In the genomic region with DNA sequence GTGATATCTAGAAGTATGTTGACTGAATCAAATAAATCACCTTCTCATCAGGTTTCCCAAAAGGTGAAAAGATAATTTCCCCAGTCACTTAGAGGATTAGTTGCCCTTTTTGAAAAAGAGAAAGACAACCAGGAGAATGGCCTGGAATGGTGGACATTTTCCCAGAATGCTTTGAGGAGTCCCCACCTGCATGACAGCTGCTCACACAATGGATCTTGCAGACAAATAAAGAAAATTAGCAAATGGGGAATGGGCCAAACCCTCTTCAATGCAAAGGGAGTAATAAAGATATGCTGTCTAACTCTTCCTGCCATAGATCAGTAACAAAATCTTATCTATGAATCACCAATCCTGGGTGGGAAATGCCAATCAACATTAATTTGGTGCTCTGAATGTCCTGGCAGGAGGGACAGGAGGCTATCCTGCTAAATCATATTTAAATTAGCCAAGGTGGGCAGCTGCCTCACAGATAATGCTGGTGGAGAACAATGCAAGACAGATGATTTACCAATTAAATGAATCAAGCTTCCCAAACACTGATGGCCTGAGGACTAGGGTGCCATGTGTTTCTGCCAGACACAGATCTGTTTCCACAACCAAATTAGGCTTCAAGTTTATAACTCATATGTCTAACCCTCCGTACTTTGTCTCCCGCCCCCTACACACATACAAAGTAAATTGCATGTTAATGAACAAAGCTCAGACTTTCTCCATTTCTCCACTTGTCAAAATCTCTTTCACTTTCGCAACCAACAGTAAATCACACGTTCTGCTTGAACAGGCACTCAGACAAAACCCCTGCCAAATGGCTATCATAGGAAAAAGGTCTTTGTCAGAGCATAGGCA, we compare ENCODE assay signal across 9 cellular contexts.
DNase-seq lines count a peak whose midpoint lies in the region; ATAC-seq and TF ChIP-seq lines count a peak whose summit lies in the region.
"Had no signal": no experiment of that assay in that cellular context is flagged by ENCODE, and none has a peak within 500 bp of the region (broad histone marks: within the 10 kb centered on the region; RNA-seq: fewer than 3 reads in every experiment).

No MANE protein-coding gene starts in this region.

- CTCF ChIA-PET in CD8-positive, alpha-beta memory T cell (lab: Charles Lee): no interaction called here

- no peaks in the 10 kb centered on the region for H3K36me3 ChIP-seq in CD8-positive, alpha-beta memory T cell (ENCODE audit: insufficient read depth, low read length)
- H3K36me3 ChIP-seq in neuronal stem cell (replicated peaks in 1 of 2; ENCODE audit: control insufficient read depth in 2 of 2, insufficient read depth in 2 of 2, low read length in 2 of 2) (no peaks in the 10 kb centered on the region), ascending aorta (no peaks in the 10 kb centered on the region)
- H3K36me3 ChIP-seq: right lobe of liver had no signal

- no peak overlapping the region for H3K23ac ChIP-seq in neuronal stem cell (ENCODE audit: low read depth, low read length, poor library complexity)

- no peak overlapping the region for H3K14ac ChIP-seq in neuronal stem cell (ENCODE audit: low read length)

- H2AFZ ChIP-seq in neuronal stem cell (ENCODE audit: low read length): no peak overlapping the region

- no peaks in the 10 kb centered on the region for H3K9me3 ChIP-seq in CD8-positive, alpha-beta memory T cell (ENCODE audit: low read length)
- no peaks in the 10 kb centered on the region for H3K9me3 ChIP-seq in neuronal stem cell (replicated peaks in 1 of 2; ENCODE audit: control insufficient read depth in 2 of 2, insufficient read depth in 1 of 2, low read depth in 1 of 2, low read length in 2 of 2)
- no peaks in the 10 kb centered on the region for H3K9me3 ChIP-seq in ascending aorta
- H3K9me3 ChIP-seq: right lobe of liver had no signal

- no peaks in the 10 kb centered on the region for H3K27me3 Mint-ChIP-seq in CD8-positive, alpha-beta memory T cell

- POLR2A ChIA-PET in CD8-positive, alpha-beta memory T cell (lab: Charles Lee): no interaction called here

- TF ChIP-seq CTCF in ascending aorta (IDR thresholded peaks at IDR 0.05): no peak

- H3K9me3 Mint-ChIP-seq in CD8-positive, alpha-beta memory T cell: peaks cover 0 to 2% (median 0%) of the 10 kb centered on the region in 5 donors
- H3K9me3 Mint-ChIP-seq in stimulated activated effector memory CD8-positive, alpha-beta T cell treated with anti-CD3 and anti-CD28 coated beads, Interleukin-12 subunit alpha, Interleukin-12 subunit beta, amount 100 ng/mL, for 72 hours: peaks cover 4% of the 10 kb centered on the region

- ATAC-seq in GM19324 (IDR thresholded peaks at IDR 0.05; ENCODE audit: low FRiP score, unreplicated experiment) (peak; percentile 79), HG03280 (IDR thresholded peaks at IDR 0.05; ENCODE audit: unreplicated experiment) (peak; percentile 76)
- no peak for ATAC-seq in stimulated activated effector memory CD8-positive, alpha-beta T cell treated with anti-CD3 and anti-CD28 coated beads, Interleukin-12 subunit alpha, Interleukin-12 subunit beta, amount 100 ng/mL, for 72 hours

- peaks cover 0 to 6% (median 5%) of the 10 kb centered on the region in 3 donors for H3K4me1 Mint-ChIP-seq in CD8-positive, alpha-beta memory T cell
- H3K4me1 Mint-ChIP-seq in stimulated activated effector memory CD8-positive, alpha-beta T cell treated with anti-CD3 and anti-CD28 coated beads, Interleukin-12 subunit alpha, Interleukin-12 subunit beta, amount 100 ng/mL, for 72 hours: no peaks in the 10 kb centered on the region

- no peak overlapping the region for H4K8ac ChIP-seq in neuronal stem cell (ENCODE audit: low read depth, low read length)

- no peak for DNase-seq in CD8-positive, alpha-beta memory T cell
- peak; percentile 35 to 62 for DNase-seq in SHP77 (lab: John Stamatoyannopoulos, UW)
- DNase-seq in stimulated activated effector memory CD8-positive, alpha-beta T cell treated with anti-CD3 and anti-CD28 coated beads, Interleukin-12 subunit alpha, Interleukin-12 subunit beta, amount 100 ng/mL, for 72 hours (ENCODE audit: low spot score in 2 of 2): no peak
- no peak for DNase-seq in neuronal stem cell (ENCODE audit: low spot score)
- no peak for DNase-seq in stimulated activated CD4-positive, alpha-beta T cell treated with anti-CD3 and anti-CD28 coated beads, Interleukin-15, amount 100 ng/mL, for 24 hours
- DNase-seq in ascending aorta (ENCODE audit: low spot score in 2 of 2): no peak
- DNase-seq: right lobe of liver had no signal

- intact Hi-C loops in ascending aorta (cut with DNase I): no loop called here

- no peaks in the 10 kb centered on the region for H3K36me3 Mint-ChIP-seq in CD8-positive, alpha-beta memory T cell
- H3K36me3 Mint-ChIP-seq in stimulated activated effector memory CD8-positive, alpha-beta T cell treated with anti-CD3 and anti-CD28 coated beads, Interleukin-12 subunit alpha, Interleukin-12 subunit beta, amount 100 ng/mL, for 72 hours: no peaks in the 10 kb centered on the region

- H4K91ac ChIP-seq in neuronal stem cell (ENCODE audit: low read depth, low read length, poor library complexity): no peak overlapping the region

- no peak overlapping the region for H3K27ac ChIP-seq in CD8-positive, alpha-beta memory T cell (ENCODE audit: low read depth, low read length)
- no peak overlapping the region for H3K27ac ChIP-seq in neuronal stem cell (replicated peaks; ENCODE audit: low read length)
- H3K27ac ChIP-seq in ascending aorta: no peak overlapping the region
- H3K27ac ChIP-seq: right lobe of liver had no signal

- H2BK12ac ChIP-seq in neuronal stem cell (ENCODE audit: low read length): no peak overlapping the region

- H3K4me3 Mint-ChIP-seq in CD8-positive, alpha-beta memory T cell: peak overlapping the region in 4 of 7 donors; percentile 43 to 64 (median 52)
- H3K4me3 Mint-ChIP-seq in stimulated activated effector memory CD8-positive, alpha-beta T cell treated with anti-CD3 and anti-CD28 coated beads, Interleukin-12 subunit alpha, Interleukin-12 subunit beta, amount 100 ng/mL, for 72 hours: peak overlapping the region; percentile 3

- no peak overlapping the region for H3K4ac ChIP-seq in neuronal stem cell (ENCODE audit: low read length)

- no peak overlapping the region for H2AK5ac ChIP-seq in neuronal stem cell (ENCODE audit: low read depth, low read length)

- H3K79me1 ChIP-seq in neuronal stem cell (ENCODE audit: low read depth, low read length): no peaks in the 10 kb centered on the region

- no peak overlapping the region for H3K4me3 ChIP-seq in CD8-positive, alpha-beta memory T cell (ENCODE audit: low read length)
- no peak overlapping the region for H3K4me3 ChIP-seq in neuronal stem cell (ENCODE audit: low read length in 2 of 2)
- peak overlapping the region in 1 of 2 donors; percentile 25 for H3K4me3 ChIP-seq in ascending aorta
- H3K4me3 ChIP-seq: right lobe of liver had no signal

- H2BK15ac ChIP-seq in neuronal stem cell (ENCODE audit: low read length): no peak overlapping the region

- H3K4me1 ChIP-seq in CD8-positive, alpha-beta memory T cell (ENCODE audit: insufficient read depth, low read length): no peaks in the 10 kb centered on the region
- H3K4me1 ChIP-seq in neuronal stem cell (ENCODE audit: control insufficient read depth in 2 of 2, insufficient read depth in 1 of 2, low read depth in 1 of 2, low read length in 2 of 2) (peaks cover 3 to 6% of the 10 kb centered on the region in 2 donors), ascending aorta (no peaks in the 10 kb centered on the region)
- H3K4me1 ChIP-seq: right lobe of liver had no signal

- no peak overlapping the region for H3K27ac Mint-ChIP-seq in CD8-positive, alpha-beta memory T cell
- no peak overlapping the region for H3K27ac Mint-ChIP-seq in stimulated activated effector memory CD8-positive, alpha-beta T cell treated with anti-CD3 and anti-CD28 coated beads, Interleukin-12 subunit alpha, Interleukin-12 subunit beta, amount 100 ng/mL, for 72 hours

- no peak overlapping the region for H3K4me2 ChIP-seq in neuronal stem cell (ENCODE audit: insufficient read depth, low read length, poor library complexity, severe bottlenecking)

- H3K27me3 ChIP-seq in CD8-positive, alpha-beta memory T cell (ENCODE audit: insufficient read depth, low read length, poor library complexity, severe bottlenecking): no peaks in the 10 kb centered on the region
- H3K27me3 ChIP-seq in neuronal stem cell (ENCODE audit: control insufficient read depth in 3 of 3, insufficient read depth in 3 of 3, low read depth in 1 of 3, low read length in 3 of 3) (no peaks in the 10 kb centered on the region), ascending aorta (no peaks in the 10 kb centered on the region)
- H3K27me3 ChIP-seq: right lobe of liver had no signal

- H3K9ac ChIP-seq in neuronal stem cell (ENCODE audit: low read depth, low read length, poor library complexity): no peak overlapping the region

- WGBS in neuronal stem cell (ENCODE audit: extremely low coverage in 2 of 2, insufficient read length in 2 of 2, insufficient replicate concordance in 1 of 2), 2 donors: no CpG with 5 or more reads among the region's 4 CpGs

- no peak overlapping the region for H2BK5ac ChIP-seq in neuronal stem cell (ENCODE audit: low read length)

- no peak overlapping the region for H3K18ac ChIP-seq in neuronal stem cell (ENCODE audit: low read length)

- H2BK120ac ChIP-seq in neuronal stem cell (ENCODE audit: low read depth, low read length): no peak overlapping the region

Comparison
In these comparisons a context has a peak if more than half of its experiments do, and no peak if none do; other contexts are left out.
1. DNase-seq: peak in SHP77 (2 of 2); none in CD8-positive, alpha-beta memory T cell (0 of 5), stimulated activated effector memory CD8-positive, alpha-beta T cell treated with anti-CD3 and anti-CD28 coated beads, Interleukin-12 subunit alpha, Interleukin-12 subunit beta, amount 100 ng/mL, for 72 hours (0 of 2), neuronal stem cell (single experiment), stimulated activated CD4-positive, alpha-beta T cell treated with anti-CD3 and anti-CD28 coated beads, Interleukin-15, amount 100 ng/mL, for 24 hours (single experiment) and ascending aorta (0 of 2).